Comparison of ENCODE assay signal across 11 cellular contexts in the genomic region with DNA sequence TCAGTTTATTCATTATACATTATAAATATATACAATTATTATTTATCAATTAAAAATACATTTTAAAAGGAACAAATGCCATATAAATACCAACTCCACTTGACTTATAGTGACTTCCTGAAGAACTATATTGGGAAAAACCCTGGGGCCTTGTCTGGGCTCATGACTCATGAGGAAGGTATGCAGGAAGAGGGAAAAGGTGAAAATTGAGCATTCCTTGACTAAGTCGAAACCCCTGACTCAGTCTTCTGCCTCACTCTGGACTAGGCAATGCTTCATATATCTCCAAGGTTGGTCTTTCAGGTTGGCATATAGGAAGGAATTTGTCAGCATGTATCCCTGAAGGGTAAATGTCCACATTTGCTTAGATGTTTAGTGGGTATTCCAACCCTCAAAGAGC.
DNase-seq lines count a peak whose midpoint lies in the region; ATAC-seq and TF ChIP-seq lines count a peak whose summit lies in the region.
"Had no signal": no experiment of that assay in that cellular context is flagged by ENCODE, and none has a peak within 500 bp of the region (broad histone marks: within the 10 kb centered on the region; RNA-seq: fewer than 3 reads in every experiment).

No MANE protein-coding gene starts in this region.

- POLR2A ChIA-PET in MCF 10A (lab: Yijun Ruan, JAX): interaction anchor here (0.7 to 28.1 kb wide), 13 partner anchors 12 to 565 kb away, joined by 3 to 1127 read pairs (median 7); a partner anchor contains a TSS

- H3K4me1 ChIP-seq in breast epithelium: no peaks in the 10 kb centered on the region

- no peaks in the 10 kb centered on the region for H3K36me3 ChIP-seq in breast epithelium

- H3K9me3 Mint-ChIP-seq in MCF 10A (ENCODE audit: unreplicated experiment): no peaks in the 10 kb centered on the region
- H3K9me3 Mint-ChIP-seq: activated naive CD8-positive, alpha-beta T cell treated with anti-CD3 and anti-CD28 coated beads, Interleukin-2, amount 50 U/mL, for 24 hours had no signal

- peaks cover 68% of the 10 kb centered on the region for H3K4me1 Mint-ChIP-seq in MCF 10A (ENCODE audit: insufficient read depth, unreplicated experiment)
- H3K4me1 Mint-ChIP-seq: activated naive CD8-positive, alpha-beta T cell treated with anti-CD3 and anti-CD28 coated beads, Interleukin-2, amount 50 U/mL, for 24 hours had no signal

- H3K4me3 ChIP-seq in breast epithelium (no peak overlapping the region), fibroblast of the aortic adventitia (ENCODE audit: low read depth, low read length) (no peak overlapping the region)

- DNase-seq in MCF 10A (ENCODE audit: unreplicated experiment) (peak; percentile 89), breast epithelium (ENCODE audit: low spot score in 2 of 2) (no peak), SW 1271 (lab: John Stamatoyannopoulos, UW) (peak; percentile 58 to 88), fibroblast of the aortic adventitia (ENCODE audit: low read depth) (peak; percentile 39), DMS153 (lab: John Stamatoyannopoulos, UW) (no peak), NCI-H2107 (lab: John Stamatoyannopoulos, UW) (no peak)
- DNase-seq: activated CD4-positive, CD25-positive, alpha-beta regulatory T cell treated with anti-CD3 and anti-CD28 coated beads, Interleukin-2, amount 50 U/mL, for 72 hours; activated naive CD8-positive, alpha-beta T cell treated with anti-CD3 and anti-CD28 coated beads, Interleukin-2, amount 50 U/mL, for 24 hours; CD8-positive, alpha-beta T cell had no signal

- TF ChIP-seq CTCF in MCF 10A (IDR thresholded peaks at IDR 0.05; ENCODE audit: unreplicated experiment) (no peak), breast epithelium (IDR thresholded peaks at IDR 0.05) (no peak), fibroblast of the aortic adventitia (IDR thresholded peaks at IDR 0.05; ENCODE audit: insufficient read depth, low read length) (no peak)

- BruUV-seq in MCF 10A (replicated peaks; lab: Mats Ljungman, UMichigan): no TSS peak

- CTCF ChIA-PET in MCF 10A (lab: Yijun Ruan, JAX): interaction anchor here (0.6 to 38.9 kb wide), 13 partner anchors 9 to 247 kb away, joined by 3 to 1118 read pairs (median 4); a partner anchor contains a TSS

- H3K27ac Mint-ChIP-seq in MCF 10A (ENCODE audit: low read depth, unreplicated experiment): peak overlapping the region; percentile 95
- H3K27ac Mint-ChIP-seq: activated naive CD8-positive, alpha-beta T cell treated with anti-CD3 and anti-CD28 coated beads, Interleukin-2, amount 50 U/mL, for 24 hours; CD8-positive, alpha-beta T cell had no signal

- H3K36me3 Mint-ChIP-seq in MCF 10A (ENCODE audit: insufficient read depth, unreplicated experiment): peaks cover 6% of the 10 kb centered on the region
- H3K36me3 Mint-ChIP-seq: CD8-positive, alpha-beta T cell had no signal

- no peaks in the 10 kb centered on the region for H3K27me3 ChIP-seq in breast epithelium

- H3K27me3 Mint-ChIP-seq in MCF 10A (ENCODE audit: insufficient read depth, unreplicated experiment): no peaks in the 10 kb centered on the region

- no peak overlapping the region for H3K4me3 Mint-ChIP-seq in MCF 10A (ENCODE audit: unreplicated experiment)
- H3K4me3 Mint-ChIP-seq: activated naive CD8-positive, alpha-beta T cell treated with anti-CD3 and anti-CD28 coated beads, Interleukin-2, amount 50 U/mL, for 24 hours; CD8-positive, alpha-beta T cell had no signal

- TF ChIP-seq POLR2A in breast epithelium (IDR thresholded peaks at IDR 0.05): no peak

- intact Hi-C loops in MCF 10A (cut with micrococcal nuclease): no loop called here
- intact Hi-C loops in breast epithelium (cut with DNase I; ENCODE audit: low total_unique reads): no loop called here

- no peak overlapping the region for H3K27ac ChIP-seq in breast epithelium

- no peaks in the 10 kb centered on the region for H3K9me3 ChIP-seq in breast epithelium

- ATAC-seq in HG02763 (IDR thresholded peaks at IDR 0.05; ENCODE audit: unreplicated experiment): no peak
- ATAC-seq in GM21360 (IDR thresholded peaks at IDR 0.05; ENCODE audit: unreplicated experiment): no peak
- ATAC-seq: activated naive CD8-positive, alpha-beta T cell treated with anti-CD3 and anti-CD28 coated beads, Interleukin-2, amount 50 U/mL, for 24 hours; CD8-positive, alpha-beta T cell had no signal

Comparison
In these comparisons a context has a peak if more than half of its experiments do, and no peak if none do; other contexts are left out.
1. DNase-seq: peak in MCF 10A (single experiment), SW 1271 (2 of 2) and fibroblast of the aortic adventitia (single experiment); none in breast epithelium (0 of 2), DMS153 (single experiment) and NCI-H2107 (single experiment).